In genomic region chr5:14272548-14273205, GRCh38 we compare ENCODE assay signal across 20 cellular contexts.
"Had no signal": no experiment of that assay in that cellular context is flagged by ENCODE, and none has a peak within 500 bp of the region (broad histone marks: within the 10 kb centered on the region; RNA-seq: fewer than 3 reads in every experiment).

No MANE protein-coding gene starts in this region.

- H3K4me3 Mint-ChIP-seq: activated CD4-positive, alpha-beta T cell treated with anti-CD3 and anti-CD28 coated beads, Interleukin-2, amount 10 ng/mL, durations not matched to agents 7 days and 5 days; activated naive CD8-positive, alpha-beta T cell; activated T-cell treated with anti-CD3 and anti-CD28 coated beads, Interleukin-2, amount 50 U/mL, for 72 hours; dendritic cell treated with granulocyte-macrophage colony-stimulating factor and Interleukin-4, amounts not matched to agents 40 ng/mL and 50 ng/mL, for 4 days; effector memory CD8-positive, alpha-beta T cell; naive thymus-derived CD8-positive, alpha-beta T cell; stimulated activated naive B cell treated with anti-CD40 and anti-IgM and Interleukin-4, amounts not matched to agents 10 μg/mL and 1 μg/mL and 100 μg/mL, for 72 hours had no signal

- H3K27ac ChIP-seq: brain microvascular endothelial cell, left lung, neutrophil, parathyroid adenoma, transverse colon had no signal

- H3K27me3 ChIP-seq: brain microvascular endothelial cell, left lung, neutrophil, transverse colon had no signal

- H3K9ac ChIP-seq: parathyroid adenoma had no signal

- H3K9me3 Mint-ChIP-seq: activated CD4-positive, alpha-beta T cell treated with anti-CD3 and anti-CD28 coated beads, Interleukin-2, amount 10 ng/mL, durations not matched to agents 7 days and 5 days; activated T-cell treated with anti-CD3 and anti-CD28 coated beads, Interleukin-2, amount 50 U/mL, for 72 hours; dendritic cell treated with granulocyte-macrophage colony-stimulating factor and Interleukin-4, amounts not matched to agents 40 ng/mL and 50 ng/mL, for 4 days; effector memory CD8-positive, alpha-beta T cell; naive thymus-derived CD8-positive, alpha-beta T cell; stimulated activated naive B cell treated with anti-CD40 and anti-IgM and Interleukin-4, amounts not matched to agents 10 μg/mL and 1 μg/mL and 100 μg/mL, for 72 hours had no signal

- DNase-seq: activated CD4-positive, alpha-beta T cell treated with anti-CD3 and anti-CD28 coated beads, Interleukin-2, amount 10 ng/mL, durations not matched to agents 7 days and 5 days; activated CD8-positive, alpha-beta memory T cell treated with anti-CD3 and anti-CD28 coated beads, Interleukin-2, amount 50 U/mL, for 48 hours; activated gamma-delta T cell; activated T-cell treated with anti-CD3 and anti-CD28 coated beads, Interleukin-2, amount 50 U/mL, for 72 hours; amygdala; brain microvascular endothelial cell; cerebellar nuclear complex; effector memory CD8-positive, alpha-beta T cell; hippocampal formation; left lung; naive thymus-derived CD8-positive, alpha-beta T cell; retina; stimulated activated CD4-positive, alpha-beta T cell treated with anti-CD3 and anti-CD28 coated beads, Interleukin-2, amount 100 ng/mL, for 48 hours; stimulated activated naive B cell treated with anti-CD40 and anti-IgM and Interleukin-4, amounts not matched to agents 10 μg/mL and 1 μg/mL and 100 μg/mL, for 72 hours; transverse colon had no signal

- FAIRE-seq: keratinocyte had no signal

- H3K27me3 Mint-ChIP-seq: dendritic cell treated with granulocyte-macrophage colony-stimulating factor and Interleukin-4, amounts not matched to agents 40 ng/mL and 50 ng/mL, for 4 days; stimulated activated naive B cell treated with anti-CD40 and anti-IgM and Interleukin-4, amounts not matched to agents 10 μg/mL and 1 μg/mL and 100 μg/mL, for 72 hours had no signal

- H3K36me3 Mint-ChIP-seq: activated naive CD8-positive, alpha-beta T cell; naive thymus-derived CD8-positive, alpha-beta T cell had no signal

- H2AFZ ChIP-seq: parathyroid adenoma had no signal

- H3K4me3 ChIP-seq: left lung, transverse colon had no signal

- H3K36me3 ChIP-seq: neutrophil, transverse colon had no signal

- H3K27ac Mint-ChIP-seq: activated CD4-positive, alpha-beta T cell treated with anti-CD3 and anti-CD28 coated beads, Interleukin-2, amount 10 ng/mL, durations not matched to agents 7 days and 5 days; activated naive CD8-positive, alpha-beta T cell; activated T-cell treated with anti-CD3 and anti-CD28 coated beads, Interleukin-2, amount 50 U/mL, for 72 hours; dendritic cell treated with granulocyte-macrophage colony-stimulating factor and Interleukin-4, amounts not matched to agents 40 ng/mL and 50 ng/mL, for 4 days; effector memory CD8-positive, alpha-beta T cell; naive thymus-derived CD8-positive, alpha-beta T cell; stimulated activated naive B cell treated with anti-CD40 and anti-IgM and Interleukin-4, amounts not matched to agents 10 μg/mL and 1 μg/mL and 100 μg/mL, for 72 hours had no signal

- ATAC-seq: activated T-cell treated with anti-CD3 and anti-CD28 coated beads, Interleukin-2, amount 50 U/mL, for 72 hours; effector memory CD8-positive, alpha-beta T cell; left lung; naive thymus-derived CD8-positive, alpha-beta T cell; stimulated activated naive B cell treated with anti-CD40 and anti-IgM and Interleukin-4, amounts not matched to agents 10 μg/mL and 1 μg/mL and 100 μg/mL, for 72 hours had no signal

- H3K9me3 ChIP-seq: left lung, neutrophil, transverse colon had no signal
